10 cellular contexts compared by ENCODE assay signal in genomic region chr11:18203723-18204122, GRCh38. TPM values are rescaled to one million over a fixed set of nuclear protein-coding genes. Genes with fewer than 3 reads are reported as not detected.
DNase-seq lines count a peak whose midpoint lies in the region; ATAC-seq and TF ChIP-seq lines count a peak whose summit lies in the region.
"Had no signal": no experiment of that assay in that cellular context is flagged by ENCODE, and none has a peak within 500 bp of the region (broad histone marks: within the 10 kb centered on the region; RNA-seq: fewer than 3 reads in every experiment).

No MANE protein-coding gene starts in this region.

- peak; percentile 45; the same call in 2 of the 3 replicates for ATAC-seq in DND-41 (ENCODE audit: insufficient read depth, low read depth)
- peak; percentile 54 for ATAC-seq in HG03439 (IDR thresholded peaks at IDR 0.05; ENCODE audit: unreplicated experiment)
- ATAC-seq in GM19035 (IDR thresholded peaks at IDR 0.05; ENCODE audit: unreplicated experiment), result no peak
- no peak for ATAC-seq in GM18861 (IDR thresholded peaks at IDR 0.05; ENCODE audit: unreplicated experiment)

- H3F3A ChIP-seq in SK-N-SH (replicated peaks; ENCODE audit: insufficient read depth), result no peaks in the 10 kb centered on the region

- WGBS in SK-N-SH (ENCODE audit: low lambda C conversion rate), result 77% methylated on average over 4 of the region's 6 CpGs

- H3K27ac ChIP-seq in DND-41 (ENCODE audit: low read length) (no peak overlapping the region), SK-N-SH (ENCODE audit: low read depth in 2 of 2, low read length in 1 of 2) (no peak overlapping the region)
- H3K27ac ChIP-seq: right lobe of liver had no signal

- no peak overlapping the region for H3K9ac ChIP-seq in DND-41 (ENCODE audit: low read depth, low read length)
- H3K9ac ChIP-seq in SK-N-SH, result no peak overlapping the region

- H3K9me3 ChIP-seq in DND-41 (ENCODE audit: insufficient read depth, low read length, severe bottlenecking) (no peaks in the 10 kb centered on the region), SK-N-SH (no peaks in the 10 kb centered on the region)
- H3K9me3 ChIP-seq: right lobe of liver had no signal

- H3K79me2 ChIP-seq in DND-41 (ENCODE audit: insufficient read depth, low read length) (no peaks in the 10 kb centered on the region), SK-N-SH (ENCODE audit: insufficient read depth) (no peaks in the 10 kb centered on the region)

- POLR2A ChIA-PET in SK-N-SH (lab: Yijun Ruan, JAX), result interaction anchor here (1.0 kb wide), 1 partner anchor 88 kb away, joined by 4 read pairs; no protein-coding TSS in a partner anchor

- H3K27me3 ChIP-seq in DND-41 (ENCODE audit: insufficient read depth, low read length, poor library complexity) (peaks cover 2% of the 10 kb centered on the region), SK-N-SH (ENCODE audit: insufficient read depth) (no peaks in the 10 kb centered on the region)
- H3K27me3 ChIP-seq: right lobe of liver had no signal

- H2AFZ ChIP-seq in DND-41 (ENCODE audit: low read depth, low read length) (no peak overlapping the region), SK-N-SH (ENCODE audit: low read depth) (no peak overlapping the region)

- H3K36me3 ChIP-seq in DND-41 (ENCODE audit: insufficient read depth, low read length) (no peaks in the 10 kb centered on the region), SK-N-SH (replicated peaks in 1 of 2; ENCODE audit: control insufficient read depth in 1 of 2, insufficient read depth in 2 of 2, low read length in 1 of 2) (no peaks in the 10 kb centered on the region)
- H3K36me3 ChIP-seq: right lobe of liver had no signal

- H3K4me3 ChIP-seq in DND-41 (ENCODE audit: low read depth in 1 of 2, low read length in 2 of 2) (no peak overlapping the region), SK-N-SH (ENCODE audit: low read depth in 2 of 2, low read length in 1 of 2) (no peak overlapping the region; a peak in 1 of 4 replicates)
- H3K4me3 ChIP-seq: right lobe of liver had no signal

- TF ChIP-seq CTCF in DND-41 (IDR thresholded peaks at IDR 0.05; ENCODE audit: borderline replicate concordance, extremely low read depth, low read length, poor library complexity, severe bottlenecking) (peak; percentile 53), SK-N-SH (IDR thresholded peaks at IDR 0.05) (peak; percentile 44; the same call in 1 of the 2 replicates)

- H3K9me2 ChIP-seq in SK-N-SH, result no peaks in the 10 kb centered on the region

- H3K4me1 ChIP-seq in DND-41 (ENCODE audit: insufficient read depth, low read length) (no peaks in the 10 kb centered on the region), SK-N-SH (ENCODE audit: control insufficient read depth in 1 of 2, insufficient read depth in 2 of 2, low read depth in 1 of 2, low read length in 1 of 2) (no peaks in the 10 kb centered on the region)
- H3K4me1 ChIP-seq: right lobe of liver had no signal

- no peak overlapping the region for H3K4me2 ChIP-seq in DND-41 (ENCODE audit: insufficient read depth, low read length)
- no peak overlapping the region for H3K4me2 ChIP-seq in SK-N-SH

- DNase-seq in DND-41, result no peak
- DNase-seq in SK-N-SH, result peak; percentile 69
- peak; percentile 75 for DNase-seq in iPS-NIHi11 (ENCODE audit: low spot score)
- no peak for DNase-seq in NCI-H2029 treated with DMSO at 0.1 percent for 48 hours (lab: John Stamatoyannopoulos, UW)
- no peak for DNase-seq in NCI-H2107 (lab: John Stamatoyannopoulos, UW)
- DNase-seq: activated naive CD4-positive, alpha-beta T cell treated with anti-CD3 and anti-CD28 coated beads, Interleukin-2, amount 10 ng/mL, durations not matched to agents 7 days and 5 days; right lobe of liver had no signal

- CTCF ChIA-PET in SK-N-SH (lab: Yijun Ruan, JAX), result interaction anchor here (0.5 to 4.7 kb wide), 15 partner anchors 9 to 793 kb away, joined by 3 to 24 read pairs (median 5); no protein-coding TSS in a partner anchor

- TF ChIP-seq RAD21 in SK-N-SH (IDR thresholded peaks at IDR 0.05; ENCODE audit: low read length), result peak; percentile 56

- H4K20me1 ChIP-seq in DND-41 (ENCODE audit: insufficient read depth, low read length), result no peaks in the 10 kb centered on the region
- no peaks in the 10 kb centered on the region for H4K20me1 ChIP-seq in SK-N-SH (ENCODE audit: insufficient read depth)

- TF ChIP-seq EP300 in SK-N-SH (IDR thresholded peaks at IDR 0.05; ENCODE audit: borderline replicate concordance in 1 of 2, low read depth in 1 of 2, low read length in 1 of 2), result no peak

TF ChIP-seq in SK-N-SH, 30 proteins besides CTCF, POLR2A, EP300 and RAD21:
- TF ChIP-seq MEF2A (IDR thresholded peaks at IDR 0.05; ENCODE audit: borderline replicate concordance, low read depth) (no peak), REST (IDR thresholded peaks at IDR 0.05; ENCODE audit: low read depth, low read length) (no peak), SMC3 (IDR thresholded peaks at IDR 0.05; ENCODE audit: low read depth, low read length) (peak; percentile 24; the same call in 1 of the 2 replicates)

RNA-seq across cellular contexts. Expression of gene MRGPRX4, which starts 31.1 kb away (rescaled TPM):
- polyA plus RNA-seq in SK-N-SH (2012; rRNA removed), result not detected in 2 replicates
- not detected in 2 replicates for polyA plus RNA-seq in SK-N-SH (2012; cell fraction: cytosol; rRNA removed)
- not detected in 2 replicates for polyA plus RNA-seq in SK-N-SH (2012; cell fraction: nucleus; rRNA removed)

RNA-seq across cellular contexts. Expression of gene SAA4, which starts 32.9 kb away (rescaled TPM):
- polyA plus RNA-seq in SK-N-SH (2012; rRNA removed), result not detected in 2 replicates
- polyA plus RNA-seq in SK-N-SH (2012; cell fraction: cytosol; rRNA removed), result not detected in 2 replicates
- polyA plus RNA-seq in SK-N-SH (2012; cell fraction: nucleus; rRNA removed), result not detected in 2 replicates

RNA-seq across cellular contexts. Expression of gene SAA2, which starts 44.7 kb away (rescaled TPM):
- not detected in 2 replicates for polyA plus RNA-seq in SK-N-SH (2012; rRNA removed)
- polyA plus RNA-seq in SK-N-SH (2012; cell fraction: cytosol; rRNA removed), result 0.04 TPM in 1 of 2 replicates, not detected in the other
- not detected in 2 replicates for polyA plus RNA-seq in SK-N-SH (2012; cell fraction: nucleus; rRNA removed)

Comparison
In these comparisons a context has a peak if more than half of its experiments do, and no peak if none do; other contexts are left out.
1. ATAC-seq: peak in DND-41 (single experiment) and HG03439 (single experiment); none in GM19035 (single experiment) and GM18861 (single experiment).
2. DNase-seq: peak in SK-N-SH (single experiment) and iPS-NIHi11 (single experiment); none in DND-41 (single experiment), NCI-H2029 treated with DMSO at 0.1 percent for 48 hours (single experiment) and NCI-H2107 (single experiment).